Comparison of ENCODE assay signal across 1 cellular context in genomic region chr1:224406216-224406615, GRCh38.
TF ChIP-seq lines count a peak whose summit lies in the region.

No MANE protein-coding gene starts in this region.

TF ChIP-seq in IMR-90, 13 proteins besides CTCF, POLR2A, EP300 and RAD21:
- no peak for TF ChIP-seq MAZ (IDR thresholded peaks at IDR 0.05; ENCODE audit: borderline replicate concordance, low read depth, low read length)
- TF ChIP-seq, protein P1, sequence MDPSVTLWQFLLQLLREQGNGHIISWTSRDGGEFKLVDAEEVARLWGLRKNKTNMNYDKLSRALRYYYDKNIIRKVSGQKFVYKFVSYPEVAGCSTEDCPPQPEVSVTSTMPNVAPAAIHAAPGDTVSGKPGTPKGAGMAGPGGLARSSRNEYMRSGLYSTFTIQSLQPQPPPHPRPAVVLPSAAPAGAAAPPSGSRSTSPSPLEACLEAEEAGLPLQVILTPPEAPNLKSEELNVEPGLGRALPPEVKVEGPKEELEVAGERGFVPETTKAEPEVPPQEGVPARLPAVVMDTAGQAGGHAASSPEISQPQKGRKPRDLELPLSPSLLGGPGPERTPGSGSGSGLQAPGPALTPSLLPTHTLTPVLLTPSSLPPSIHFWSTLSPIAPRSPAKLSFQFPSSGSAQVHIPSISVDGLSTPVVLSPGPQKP (IDR thresholded peaks at IDR 0.05; ENCODE audit: borderline replicate concordance, low read depth, low read length) = no peak
- TF ChIP-seq MAFK (IDR thresholded peaks at IDR 0.05; ENCODE audit: low read depth, low read length) = no peak
- no peak for TF ChIP-seq CEBPB (IDR thresholded peaks at IDR 0.05; ENCODE audit: low read depth, low read length)
- no peak for TF ChIP-seq RCOR1 (IDR thresholded peaks at IDR 0.05; ENCODE audit: insufficient replicate concordance, low read length)
- no peak for TF ChIP-seq RFX5 (IDR thresholded peaks at IDR 0.05; ENCODE audit: low read depth, low read length)
- TF ChIP-seq BHLHE40 (IDR thresholded peaks at IDR 0.05; ENCODE audit: low read depth, low read length) = no peak
- no peak for TF ChIP-seq CHD1 (IDR thresholded peaks at IDR 0.05; ENCODE audit: low read depth, low read length)
- TF ChIP-seq SMC3 (IDR thresholded peaks at IDR 0.05; ENCODE audit: low read depth, low read length) = no peak
- TF ChIP-seq MXI1 (IDR thresholded peaks at IDR 0.05; ENCODE audit: borderline replicate concordance, low read depth, low read length) = no peak
- TF ChIP-seq USF2 (IDR thresholded peaks at IDR 0.05; ENCODE audit: low read depth, low read length) = no peak
- TF ChIP-seq FOS (IDR thresholded peaks at IDR 0.05; ENCODE audit: low read depth, low read length) = no peak
- TF ChIP-seq NFE2L2 (IDR thresholded peaks at IDR 0.05; ENCODE audit: low read depth, low read length) = no peak
